Comparison of ENCODE assay signal across 15 cellular contexts in the genomic region with DNA sequence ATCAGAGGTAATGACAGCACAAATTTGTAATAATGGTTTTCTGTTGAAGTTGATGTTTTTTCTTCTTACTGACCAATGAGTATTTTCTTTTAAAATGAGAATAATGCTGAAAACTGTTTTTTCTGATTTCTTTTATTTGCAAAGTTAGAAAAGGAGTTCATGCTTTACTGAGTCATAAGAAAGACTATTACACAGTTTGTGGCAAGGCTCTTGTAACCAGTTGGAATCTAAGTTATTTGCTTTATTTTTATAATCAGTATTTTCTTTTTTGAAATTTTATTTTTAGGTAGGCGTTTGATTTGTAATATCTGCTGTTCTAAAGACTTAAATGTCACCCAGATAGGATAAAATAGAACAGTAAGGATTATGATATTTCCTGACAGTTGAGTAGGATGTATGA.
"Had no signal": no experiment of that assay in that cellular context is flagged by ENCODE, and none has a peak within 500 bp of the region (broad histone marks: within the 10 kb centered on the region; RNA-seq: fewer than 3 reads in every experiment).

No MANE protein-coding gene starts in this region.

- H3K4me3 ChIP-seq: lung, psoas muscle, stomach, thoracic aorta had no signal

- H3K9me3 ChIP-seq: psoas muscle, thoracic aorta had no signal

- ATAC-seq: left colon, psoas muscle, sciatic nerve had no signal

- H3K4me1 ChIP-seq: psoas muscle, stomach had no signal

- H3K27ac ChIP-seq: brain microvascular endothelial cell, psoas muscle, stomach, thoracic aorta, VCaP had no signal

- H3K27me3 ChIP-seq: brain microvascular endothelial cell, stomach had no signal

- DNase-seq: activated CD4-positive, alpha-beta T cell treated with anti-CD3 and anti-CD28 coated beads for 1 hour; activated CD4-positive, alpha-beta T cell treated with anti-CD3 and anti-CD28 coated beads, Interleukin-2, amount 50 U/mL, for 4 hours; activated naive CD4-positive, alpha-beta T cell treated with anti-CD3 and anti-CD28 coated beads, Interleukin-2, amount 10 ng/mL, durations not matched to agents 7 days and 5 days; amniotic stem cell; brain microvascular endothelial cell; endodermal cell; erythroblast; left colon; psoas muscle; stimulated activated CD4-positive, alpha-beta T cell treated with anti-CD3 and anti-CD28 coated beads, Interleukin-1b, Interleukin-23, amount 100 ng/mL, for 48 hours; stomach had no signal
